Comparison of ENCODE assay signal across 8 cellular contexts in genomic region chr1:157994704-157995540, GRCh38. TPM values are rescaled to one million over a fixed set of nuclear protein-coding genes. Genes with fewer than 3 reads are reported as not detected.
DNase-seq lines count a peak whose midpoint lies in the region; ATAC-seq and TF ChIP-seq lines count a peak whose summit lies in the region.
"Had no signal": no experiment of that assay in that cellular context is flagged by ENCODE, and none has a peak within 500 bp of the region (broad histone marks: within the 10 kb centered on the region; RNA-seq: fewer than 3 reads in every experiment).

No MANE protein-coding gene starts in this region.

- H3K4me3 Mint-ChIP-seq in effector memory CD8-positive, alpha-beta T cell = no peak overlapping the region
- H3K4me3 Mint-ChIP-seq: activated T-cell treated with anti-CD3 and anti-CD28 coated beads, Interleukin-2, amount 50 U/mL, for 24 hours had no signal

- CTCF ChIA-PET in mammary epithelial cell (lab: Charles Lee; ENCODE audit: low non-redundant PET) = interaction anchor here (0.6 to 0.9 kb wide), 3 partner anchors 27 to 1145 kb away, joined by 3 to 13 read pairs (median 4); no protein-coding TSS in a partner anchor

- ATAC-seq in lower lobe of right lung = no peak
- ATAC-seq in effector memory CD8-positive, alpha-beta T cell (replicated peaks) = no peak

- intact Hi-C loops in mammary epithelial cell (cut with micrococcal nuclease) = loop anchor here (1.0 kb wide), 1 partner anchor 13 kb away; no protein-coding TSS in a partner anchor
- intact Hi-C loops in lower lobe of right lung (cut with DNase I) = loop anchor here (10.0 kb wide), 1 partner anchor 100 kb away; no protein-coding TSS in a partner anchor
- intact Hi-C loops in thyroid gland (cut with DNase I) = loop anchor here (5.0 kb wide), 2 partner anchors 37 to 122 kb away; no protein-coding TSS in a partner anchor

- WGBS in HUES64 = 34% methylated on average over 9 of the region's 13 CpGs
- WGBS in mammary epithelial cell (ENCODE audit: low coverage, missing lambda C conversion rate) = 0% methylated on average over 8 of the region's 13 CpGs
- 30 to 40% methylated on average over 12 to 13 of the region's 13 CpGs for WGBS in thyroid gland, 2 donors

- H3K27me3 Mint-ChIP-seq in effector memory CD8-positive, alpha-beta T cell = peaks cover 65 to 76% of the 10 kb centered on the region in 2 donors

- DNase-seq in mammary epithelial cell (peak; percentile 34), lower lobe of right lung (no peak), thyroid gland (peak; percentile 35 to 48), NCI-H146 (lab: John Stamatoyannopoulos, UW) (no peak), cortex of kidney (lab: John Stamatoyannopoulos, UW) (no peak)
- DNase-seq in effector memory CD8-positive, alpha-beta T cell = no peak
- DNase-seq: activated T-cell treated with anti-CD3 and anti-CD28 coated beads, Interleukin-2, amount 50 U/mL, for 24 hours had no signal

- H3K9ac ChIP-seq in HUES64 (ENCODE audit: low read depth, low read length) (peak overlapping the region; percentile 35; the same call in 1 of the 2 replicates), mammary epithelial cell (ENCODE audit: insufficient read depth, low read length) (peak overlapping the region; percentile 60)

- no peak overlapping the region for H3K27ac Mint-ChIP-seq in effector memory CD8-positive, alpha-beta T cell
- H3K27ac Mint-ChIP-seq: activated T-cell treated with anti-CD3 and anti-CD28 coated beads, Interleukin-2, amount 50 U/mL, for 24 hours had no signal

- peaks cover 2% of the 10 kb centered on the region for H3K36me3 Mint-ChIP-seq in effector memory CD8-positive, alpha-beta T cell (ENCODE audit: insufficient read depth)

- H3K4me1 ChIP-seq in HUES64 (ENCODE audit: insufficient read depth, low read length) (peaks cover 38% of the 10 kb centered on the region), mammary epithelial cell (ENCODE audit: insufficient read depth, low read length) (peaks cover 31% of the 10 kb centered on the region), lower lobe of right lung (peaks cover 18% of the 10 kb centered on the region), thyroid gland (peaks cover 21 to 41% of the 10 kb centered on the region in 2 donors)

- TSS peak; percentile 10 for BruUV-seq in mammary epithelial cell (replicated peaks; lab: Mats Ljungman, UMichigan)

- peaks cover 71% of the 10 kb centered on the region for H3K79me2 ChIP-seq in mammary epithelial cell (ENCODE audit: insufficient read depth, low read length)

- TF ChIP-seq POLR2A in thyroid gland (IDR thresholded peaks at IDR 0.05) = no peak

- H3K9me3 ChIP-seq in HUES64 (ENCODE audit: insufficient read depth, low read depth, low read length) (no peaks in the 10 kb centered on the region), mammary epithelial cell (replicated peaks; ENCODE audit: insufficient read depth, low read length) (no peaks in the 10 kb centered on the region), lower lobe of right lung (no peaks in the 10 kb centered on the region), thyroid gland (no peaks in the 10 kb centered on the region)

- no peak overlapping the region for H2AFZ ChIP-seq in mammary epithelial cell (ENCODE audit: low read depth, low read length)

- peaks cover 2% of the 10 kb centered on the region; the same call in 1 of the 2 replicates for H3K36me3 ChIP-seq in HUES64 (ENCODE audit: insufficient read depth, low read length)
- no peaks in the 10 kb centered on the region for H3K36me3 ChIP-seq in mammary epithelial cell (ENCODE audit: insufficient read depth, low read length)
- H3K36me3 ChIP-seq in lower lobe of right lung = no peaks in the 10 kb centered on the region
- H3K36me3 ChIP-seq in thyroid gland = no peaks in the 10 kb centered on the region

- no peaks in the 10 kb centered on the region for H4K20me1 ChIP-seq in mammary epithelial cell (ENCODE audit: insufficient read depth, low read length)

- peak overlapping the region; percentile 95 for H3K4me2 ChIP-seq in mammary epithelial cell (ENCODE audit: insufficient read depth, low read depth, low read length)

- peaks cover 2 to 5% of the 10 kb centered on the region in 2 donors for H3K4me1 Mint-ChIP-seq in effector memory CD8-positive, alpha-beta T cell (ENCODE audit: low read depth in 2 of 2)

- H3K9me3 Mint-ChIP-seq in effector memory CD8-positive, alpha-beta T cell = no peaks in the 10 kb centered on the region
- H3K9me3 Mint-ChIP-seq: activated T-cell treated with anti-CD3 and anti-CD28 coated beads, Interleukin-2, amount 50 U/mL, for 24 hours had no signal

- in situ Hi-C loops in mammary epithelial cell (cut with MboI; ENCODE audit: low sequenced_read_pairs in 2 of 2) = loop anchor here (5.0 to 10.0 kb wide), 3 partner anchors 32 to 110 kb away; no protein-coding TSS in a partner anchor

- H3K27ac ChIP-seq in HUES64 (ENCODE audit: low read depth, low read length) (no peak overlapping the region), mammary epithelial cell (ENCODE audit: insufficient read depth, low read depth, low read length) (peak overlapping the region; percentile 36), lower lobe of right lung (peak overlapping the region; percentile 18), thyroid gland (peak overlapping the region; percentile 74 to 89 (median 82))

- dilution Hi-C loops in mammary epithelial cell (cut with HindIII; ENCODE audit: low sequenced_read_pairs) = loop anchor here (5.0 kb wide), 1 partner anchor 67 kb away; no protein-coding TSS in a partner anchor

- no peaks in the 10 kb centered on the region for H3K27me3 ChIP-seq in HUES64 (ENCODE audit: insufficient read depth, low read length)
- H3K27me3 ChIP-seq in mammary epithelial cell (ENCODE audit: insufficient read depth, low read length) = no peaks in the 10 kb centered on the region
- peaks cover 19% of the 10 kb centered on the region for H3K27me3 ChIP-seq in lower lobe of right lung (ENCODE audit: low read depth)
- H3K27me3 ChIP-seq in thyroid gland = no peaks in the 10 kb centered on the region

- TF ChIP-seq CTCF in mammary epithelial cell (conservative IDR thresholded peaks at IDR 0.05 in 1 of 2, IDR thresholded peaks at IDR 0.05 in 1 of 2; ENCODE audit: extremely low read depth in 1 of 2, insufficient read depth in 1 of 2, low read depth in 1 of 2, low read length in 2 of 2) (no peak), lower lobe of right lung (IDR thresholded peaks at IDR 0.05) (no peak), thyroid gland (IDR thresholded peaks at IDR 0.05) (no peak)

- H3K4me3 ChIP-seq in HUES64 (ENCODE audit: low read length) = peak overlapping the region; percentile 95
- H3K4me3 ChIP-seq in mammary epithelial cell (replicated peaks in 1 of 3; ENCODE audit: insufficient read depth in 1 of 3, low read depth in 2 of 3, low read length in 3 of 3) = peak overlapping the region; percentile 77 to 86 (median 85)
- H3K4me3 ChIP-seq in lower lobe of right lung = peak overlapping the region; percentile 80
- H3K4me3 ChIP-seq in thyroid gland (replicated peaks in 1 of 3) = peak overlapping the region in 1 of 3 donors; percentile 66

RNA-seq across cellular contexts. Expression of gene KIRREL1, which starts 1.5 kb away (rescaled TPM):
- 26.1 TPM for polyA plus RNA-seq in HUES64 (2013, experiment 1 of 2)
- polyA plus RNA-seq in HUES64 (2013, experiment 2 of 2) = 30.6 TPM
- 100 to 1,000 TPM in 1 of 2 donors, 10 to 100 TPM in 1; 92.2 to 130 TPM for total RNA-seq in mammary epithelial cell
- polyA plus RNA-seq in mammary epithelial cell = 43.7 TPM
- 159 TPM for polyA minus RNA-seq in mammary epithelial cell
- 26.9 TPM for total RNA-seq in lower lobe of right lung
- total RNA-seq in thyroid gland = 10 to 100 TPM; 22.7 to 27.5 (median 24.1) TPM

Comparison
In these comparisons a context has a peak if more than half of its experiments do, and no peak if none do; other contexts are left out.
1. DNase-seq: peak in mammary epithelial cell (single experiment) and thyroid gland (2 of 2); none in lower lobe of right lung (single experiment), NCI-H146 (single experiment), effector memory CD8-positive, alpha-beta T cell (0 of 3) and cortex of kidney (single experiment).